ENCODE assay signal across 11 cellular contexts in genomic region chr3:13215940-13216546, GRCh38.
A peak's percentile ranks its signal among the peaks of the same experiment; 100 is the strongest.
DNase-seq lines count a peak whose midpoint lies in the region; ATAC-seq and TF ChIP-seq lines count a peak whose summit lies in the region.
"Had no signal": no experiment of that assay in that cellular context is flagged by ENCODE, and none has a peak within 500 bp of the region (broad histone marks: within the 10 kb centered on the region; RNA-seq: fewer than 3 reads in every experiment).

No MANE protein-coding gene starts in this region.

- ATAC-seq in omental fat pad (ENCODE audit: low FRiP score) (peak; percentile 27), GM21447 (IDR thresholded peaks at IDR 0.05; ENCODE audit: unreplicated experiment) (no peak)

- peak; percentile 51 for DNase-seq in GM03348 (ENCODE audit: low spot score)
- DNase-seq in NCI-H226 = peak; percentile 90
- DNase-seq in cardiac fibroblast (ENCODE audit: low read depth in 2 of 2) = peak; percentile 49 to 51
- DNase-seq in omental fat pad (ENCODE audit: low spot score) = no peak
- no peak for DNase-seq in DMS79 (lab: John Stamatoyannopoulos, UW)
- DNase-seq in amniotic stem cell (lab: John Stamatoyannopoulos, UW) = no peak
- no peak for DNase-seq in GM10266 (ENCODE audit: extremely low spot score)
- DNase-seq: NCI-H1092 treated with DMSO at 0.1 percent for 48 hours, testis had no signal

- no peak overlapping the region for H3K4me3 ChIP-seq in cardiac fibroblast (replicated peaks in 1 of 2; ENCODE audit: low read depth in 2 of 2, low read length in 2 of 2)
- H3K4me3 ChIP-seq: right atrium auricular region, testis had no signal

- TF ChIP-seq CTCF in cardiac fibroblast (IDR thresholded peaks at IDR 0.05; ENCODE audit: low read depth, low read length) = no peak
- no peak for TF ChIP-seq CTCF in omental fat pad (IDR thresholded peaks at IDR 0.05)
- TF ChIP-seq CTCF in GM10266 (IDR thresholded peaks at IDR 0.05; ENCODE audit: control insufficient read depth, insufficient read depth, low read depth, missing control alignments) = no peak

Comparison
In these comparisons a context has a peak if more than half of its experiments do, and no peak if none do; other contexts are left out.
1. DNase-seq: peak in GM03348 (single experiment), NCI-H226 (single experiment) and cardiac fibroblast (2 of 2); none in omental fat pad (single experiment), DMS79 (single experiment), amniotic stem cell (single experiment) and GM10266 (single experiment).